ENCODE assay signal across 28 cellular contexts in the genomic region with DNA sequence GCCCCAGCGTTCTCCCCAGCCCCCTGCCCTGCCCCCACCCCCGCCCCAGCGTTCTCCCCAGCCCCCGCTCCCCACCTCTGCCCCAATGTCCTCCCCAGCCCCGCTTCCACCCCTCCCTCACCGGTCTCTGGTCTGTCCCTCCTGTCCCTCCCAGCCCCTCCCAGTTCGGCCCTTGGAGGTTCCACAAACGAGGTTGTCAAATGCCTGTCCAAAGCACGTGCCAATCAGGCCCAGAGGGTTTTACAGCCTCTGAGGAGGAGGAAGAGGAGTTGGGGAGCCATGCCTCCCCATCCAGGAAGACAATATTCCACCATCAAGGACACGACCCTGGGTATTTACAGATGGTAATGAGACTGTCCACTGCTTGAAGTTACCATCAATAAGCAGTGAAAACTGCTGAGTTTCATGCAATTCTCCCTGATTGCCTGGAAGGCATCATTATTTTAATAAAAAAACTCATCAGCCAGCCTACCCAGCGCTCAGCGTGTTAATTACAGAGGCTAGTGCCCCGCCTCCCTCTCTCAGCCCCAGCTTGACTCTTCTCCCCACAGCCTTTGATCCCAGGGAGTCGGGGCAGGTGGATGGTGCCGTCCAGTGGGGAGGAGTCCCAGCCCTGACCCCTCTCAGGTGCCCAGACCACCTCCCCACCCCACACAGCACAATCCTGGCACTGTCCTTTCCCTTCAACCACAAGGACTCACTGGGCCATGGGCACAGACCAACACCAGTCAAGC. TPM values are rescaled to one million over a fixed set of nuclear protein-coding genes. Genes with fewer than 3 reads are reported as not detected.
A peak's percentile ranks its signal among the peaks of the same experiment; 100 is the strongest.
DNase-seq lines count a peak whose midpoint lies in the region; ATAC-seq, FAIRE-seq and TF ChIP-seq lines count a peak whose summit lies in the region.
"Had no signal": no experiment of that assay in that cellular context is flagged by ENCODE, and none has a peak within 500 bp of the region (broad histone marks: within the 10 kb centered on the region; RNA-seq: fewer than 3 reads in every experiment).

No MANE protein-coding gene starts in this region.

- H3K9me3 ChIP-seq in Karpas-422 (ENCODE audit: low read length) (no peaks in the 10 kb centered on the region), kidney (ENCODE audit: control insufficient read depth in 1 of 2, low read length in 2 of 2) (peaks cover 0 to 4% of the 10 kb centered on the region in 2 donors), sigmoid colon (no peaks in the 10 kb centered on the region), WERI-Rb-1 (ENCODE audit: severe bottlenecking) (no peaks in the 10 kb centered on the region)
- H3K9me3 ChIP-seq: A549, SK-N-SH had no signal

- H3K27me3 ChIP-seq in Karpas-422 (ENCODE audit: low read length) = no peaks in the 10 kb centered on the region
- peaks cover 0 to 52% (median 18%) of the 10 kb centered on the region in 3 donors for H3K27me3 ChIP-seq in sigmoid colon
- no peaks in the 10 kb centered on the region for H3K27me3 ChIP-seq in WERI-Rb-1 (ENCODE audit: insufficient read depth, low read depth, severe bottlenecking)

- no peak for ATAC-seq in GM18868 (IDR thresholded peaks at IDR 0.05; ENCODE audit: unreplicated experiment)
- ATAC-seq: A549 had no signal

- H3K36me3 Mint-ChIP-seq in activated naive CD4-positive, alpha-beta T cell treated with anti-CD3 and anti-CD28 coated beads for 36 hours (ENCODE audit: low read depth) = no peaks in the 10 kb centered on the region

- H3K36me3 ChIP-seq in Karpas-422 (ENCODE audit: insufficient read depth, low read length) = no peaks in the 10 kb centered on the region
- no peaks in the 10 kb centered on the region for H3K36me3 ChIP-seq in kidney (ENCODE audit: control insufficient read depth in 1 of 2, insufficient read depth in 2 of 2, low read length in 2 of 2)
- H3K36me3 ChIP-seq in sigmoid colon = no peaks in the 10 kb centered on the region
- H3K36me3 ChIP-seq in WERI-Rb-1 = no peaks in the 10 kb centered on the region

- H3K79me2 ChIP-seq in Karpas-422 (ENCODE audit: low read length) = peaks cover 8% of the 10 kb centered on the region; the same call in 1 of the 2 replicates

- TF ChIP-seq POLR2A in sigmoid colon (IDR thresholded peaks at IDR 0.05) = no peak

- no peak for FAIRE-seq in kidney (lab: Jason Lieb, UNC)
- FAIRE-seq: A549, GM12892, GM18507, H54 had no signal

- TF ChIP-seq CTCF in kidney (IDR thresholded peaks at IDR 0.05; ENCODE audit: borderline replicate concordance, extremely low read depth, insufficient read depth) = no peak
- TF ChIP-seq CTCF in sigmoid colon (IDR thresholded peaks at IDR 0.05) = no peak
- TF ChIP-seq CTCF in WERI-Rb-1 (IDR thresholded peaks at IDR 0.05; ENCODE audit: low read depth, low read length) = no peak

- H3K9ac ChIP-seq in Karpas-422 (ENCODE audit: low read length) (peak overlapping the region; percentile 14; the same call in 1 of the 2 replicates), kidney (ENCODE audit: low read length in 2 of 2) (no peak overlapping the region)
- H3K9ac ChIP-seq: SK-N-SH had no signal

- no peak overlapping the region for H3K27ac Mint-ChIP-seq in activated naive CD4-positive, alpha-beta T cell treated with anti-CD3 and anti-CD28 coated beads for 36 hours
- H3K27ac Mint-ChIP-seq: CD4-positive, alpha-beta T cell; HFFc6 had no signal

- H3K27me3 Mint-ChIP-seq in activated naive CD4-positive, alpha-beta T cell treated with anti-CD3 and anti-CD28 coated beads for 36 hours (ENCODE audit: low read depth) = peaks cover 11% of the 10 kb centered on the region

- TF ChIP-seq EP300 in sigmoid colon (IDR thresholded peaks at IDR 0.05) = no peak

- no peaks in the 10 kb centered on the region; the same call in 1 of the 2 replicates for H4K20me1 ChIP-seq in Karpas-422 (ENCODE audit: insufficient read depth, low read depth, low read length)

- DNase-seq in activated naive CD4-positive, alpha-beta T cell treated with anti-CD3 and anti-CD28 coated beads for 36 hours = peak; percentile 1
- DNase-seq in activated naive CD4-positive, alpha-beta T cell treated with anti-CD3 and anti-CD28 coated beads, Interleukin-2, amount 50 U/mL, for 16 hours = no peak
- DNase-seq in Karpas-422 = no peak
- peak; percentile 49 for DNase-seq in kidney
- peak; percentile 21 for DNase-seq in sigmoid colon
- DNase-seq in WERI-Rb-1 = no peak
- no peak for DNase-seq in anterior cingulate cortex (lab: John Stamatoyannopoulos, UW)
- DNase-seq: Calu3; CD4-positive, alpha-beta T cell; DMS53; EL; HFFc6; KG1; NCI-H1436; NCI-H2029 treated with DMSO at 0.1 percent for 48 hours; NCI-H2171 treated with DMSO at 0.1 percent for 48 hours; NCI-H446; NCI-H526 treated with DMSO at 0.1 percent for 48 hours; NK-92 treated with Interleukin-12 subunit alpha and Interleukin-12 subunit beta, amount 100 ng/mL, for 24 hours; SHP77; SK-N-SH had no signal

- no peak overlapping the region for H2AFZ ChIP-seq in Karpas-422 (ENCODE audit: low read length)

- no peaks in the 10 kb centered on the region for H3K9me2 ChIP-seq in Karpas-422 (replicated peaks; ENCODE audit: insufficient read depth, low read length)
- H3K9me2 ChIP-seq: SK-N-SH had no signal

- CTCF ChIA-PET in activated naive CD4-positive, alpha-beta T cell treated with anti-CD3 and anti-CD28 coated beads for 36 hours (lab: Charles Lee) = interaction anchor here (0.6 kb wide), 1 partner anchor 70 kb away, joined by 4 read pairs; no protein-coding TSS in a partner anchor

- no peak overlapping the region for H3K4me3 Mint-ChIP-seq in activated naive CD4-positive, alpha-beta T cell treated with anti-CD3 and anti-CD28 coated beads for 36 hours
- H3K4me3 Mint-ChIP-seq: CD4-positive, alpha-beta T cell; HFFc6 had no signal

- peak overlapping the region; percentile 96 for H3K27ac ChIP-seq in Karpas-422 (ENCODE audit: low read length)
- H3K27ac ChIP-seq in kidney (ENCODE audit: low read depth in 2 of 2, low read length in 2 of 2) = no peak overlapping the region
- H3K27ac ChIP-seq in sigmoid colon = no peak overlapping the region
- no peak overlapping the region for H3K27ac ChIP-seq in WERI-Rb-1
- H3K27ac ChIP-seq: A549 had no signal

- no peak overlapping the region for H3K4me2 ChIP-seq in Karpas-422 (ENCODE audit: low read depth, low read length, poor library complexity, severe bottlenecking)
- H3K4me2 ChIP-seq: A549, SK-N-SH had no signal

- no peaks in the 10 kb centered on the region for H3K9me3 Mint-ChIP-seq in activated naive CD4-positive, alpha-beta T cell treated with anti-CD3 and anti-CD28 coated beads for 36 hours
- H3K9me3 Mint-ChIP-seq: CD4-positive, alpha-beta T cell had no signal

- no peak overlapping the region for H3K4me3 ChIP-seq in Karpas-422 (ENCODE audit: low read length)
- H3K4me3 ChIP-seq in kidney (ENCODE audit: low read length in 2 of 2) = no peak overlapping the region
- H3K4me3 ChIP-seq in sigmoid colon = no peak overlapping the region
- H3K4me3 ChIP-seq in WERI-Rb-1 (ENCODE audit: low read depth, low read length) = no peak overlapping the region
- H3K4me3 ChIP-seq: A549 had no signal

- intact Hi-C loops in activated naive CD4-positive, alpha-beta T cell treated with anti-CD3 and anti-CD28 coated beads for 36 hours (cut with micrococcal nuclease) = no loop called here
- intact Hi-C loops in kidney (cut with DNase I) = no loop called here
- intact Hi-C loops in sigmoid colon (cut with DNase I) = no loop called here

- whole genome bisulfite sequencing in sigmoid colon, 2 donors = 26 to 30% methylated on average over 15 of the region's 15 CpGs

- H3K4me1 ChIP-seq in Karpas-422 (ENCODE audit: low read length) = peaks cover 93% of the 10 kb centered on the region
- no peaks in the 10 kb centered on the region for H3K4me1 ChIP-seq in kidney (ENCODE audit: control insufficient read depth in 1 of 2, insufficient read depth in 1 of 2, low read depth in 1 of 2, low read length in 2 of 2)
- H3K4me1 ChIP-seq in sigmoid colon = peaks cover 0 to 9% (median 3%) of the 10 kb centered on the region in 4 donors
- H3K4me1 ChIP-seq: A549 had no signal

- no peaks in the 10 kb centered on the region for H3K4me1 Mint-ChIP-seq in activated naive CD4-positive, alpha-beta T cell treated with anti-CD3 and anti-CD28 coated beads for 36 hours (ENCODE audit: low read depth)

RNA-seq across cellular contexts. Expression of a gene that starts 30.6 kb away (rescaled TPM):
- not detected for total RNA-seq in activated naive CD4-positive, alpha-beta T cell treated with anti-CD3 and anti-CD28 coated beads for 36 hours
- total RNA-seq in Karpas-422 (2014; rRNA removed; shearing (Covaris generic); ENCODE audit: low replicate concordance) = not detected in 2 replicates
- total RNA-seq in kidney = 2.1 TPM
- polyA plus RNA-seq in kidney (ENCODE audit: insufficient read depth, low read depth, low replicate concordance) = 3.1 TPM
- total RNA-seq in sigmoid colon = 1 to 10 TPM in 1 of 4 donors, under 1 TPM in 2, not detected in 1; 0.16 to 5.0 (median 0.55) TPM
- 1 to 10 TPM in 1 of 3 donors, under 1 TPM in 2; 0.46 to 1.6 (median 0.60) TPM for polyA plus RNA-seq in sigmoid colon
- total RNA-seq: Calu3; CD4-positive, alpha-beta T cell; HFFc6 had no signal
- polyA plus RNA-seq: A549, BJ, SK-N-SH had no signal

RNA-seq across cellular contexts. Expression of a gene that starts 55.6 kb away (rescaled TPM):
- total RNA-seq in activated naive CD4-positive, alpha-beta T cell treated with anti-CD3 and anti-CD28 coated beads for 36 hours = under 1 TPM; 0.17 to 0.21 TPM
- not detected in 2 replicates for total RNA-seq in Karpas-422 (2014; rRNA removed; shearing (Covaris generic); ENCODE audit: low replicate concordance)
- 0.50 TPM for total RNA-seq in kidney
- polyA plus RNA-seq in kidney (ENCODE audit: insufficient read depth, low read depth, low replicate concordance) = 0.67 TPM
- 1 to 10 TPM; 1.4 to 5.4 (median 2.8) TPM for total RNA-seq in sigmoid colon
- 1 to 10 TPM in 1 of 3 donors, not detected in 2; 4.2 TPM for polyA plus RNA-seq in sigmoid colon
- total RNA-seq: Calu3; CD4-positive, alpha-beta T cell; HFFc6; HT-29 had no signal

Comparison
In these comparisons a context has a peak if more than half of its experiments do, and no peak if none do; other contexts are left out.
1. DNase-seq: peak in activated naive CD4-positive, alpha-beta T cell treated with anti-CD3 and anti-CD28 coated beads for 36 hours (single experiment), kidney (single experiment) and sigmoid colon (single experiment); none in activated naive CD4-positive, alpha-beta T cell treated with anti-CD3 and anti-CD28 coated beads, Interleukin-2, amount 50 U/mL, for 16 hours (single experiment), Karpas-422 (single experiment), WERI-Rb-1 (single experiment) and anterior cingulate cortex (0 of 58).